Comparison of ENCODE assay signal across 16 cellular contexts in the genomic region with DNA sequence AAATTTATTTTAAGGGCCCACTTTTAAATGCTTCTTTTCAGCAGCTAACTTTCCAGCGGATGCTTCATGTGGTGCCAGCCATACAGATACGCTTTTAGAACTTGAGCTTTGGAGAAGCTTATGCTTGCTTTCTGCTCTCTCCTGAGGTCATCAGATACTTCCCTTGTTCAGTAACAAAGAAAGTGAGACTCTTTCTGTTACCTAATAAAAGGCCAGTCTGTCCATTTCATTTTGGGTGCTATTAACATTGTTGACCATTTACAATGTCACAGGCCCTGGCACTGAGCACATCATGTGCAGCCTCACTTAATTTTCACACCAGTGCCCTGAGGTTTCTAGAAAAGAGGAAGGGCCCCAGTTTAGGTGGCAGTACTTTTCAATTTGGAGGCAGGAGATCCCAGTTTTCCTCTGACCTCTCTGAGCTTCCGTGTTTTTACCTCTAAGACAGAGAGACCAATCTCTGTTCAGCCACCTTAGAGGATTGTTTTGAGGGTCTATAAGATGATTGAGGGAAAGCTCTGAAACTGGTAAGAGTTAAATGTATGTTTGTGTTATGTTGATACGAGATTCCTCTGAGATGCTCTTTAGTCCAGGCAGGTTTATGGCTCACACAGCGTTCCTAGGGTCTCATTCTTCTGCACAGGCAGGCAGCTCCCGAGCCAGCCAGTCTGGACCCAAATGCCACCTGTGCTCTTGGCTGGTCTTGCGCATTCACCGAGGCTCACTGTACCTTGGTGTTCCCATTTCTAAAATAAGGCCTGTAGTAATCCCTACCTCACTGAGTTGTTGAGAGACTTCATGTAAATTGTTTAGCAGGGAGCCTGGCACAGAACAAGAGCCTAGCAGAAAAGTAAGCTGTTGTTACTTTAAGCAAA. TPM values are rescaled to one million over a fixed set of nuclear protein-coding genes. Genes with fewer than 3 reads are reported as not detected.
DNase-seq lines count a peak whose midpoint lies in the region; ATAC-seq and TF ChIP-seq lines count a peak whose summit lies in the region.
"Had no signal": no experiment of that assay in that cellular context is flagged by ENCODE, and none has a peak within 500 bp of the region (broad histone marks: within the 10 kb centered on the region; RNA-seq: fewer than 3 reads in every experiment).

No MANE protein-coding gene starts in this region.

- no peak for TF ChIP-seq CTCF in HEK293 (tag by site-specific recombination; IDR thresholded peaks at IDR 0.05)
- no peak for TF ChIP-seq CTCF in brain (conservative IDR thresholded peaks at IDR 0.05)
- TF ChIP-seq CTCF in mesothelial cell of epicardium (IDR thresholded peaks at IDR 0.05; ENCODE audit: unreplicated experiment) = no peak

- H3K27ac ChIP-seq in HEK293 (ENCODE audit: extremely low read depth, low read depth, low read length) = no peak overlapping the region
- peak overlapping the region; percentile 40 for H3K27ac ChIP-seq in subcutaneous abdominal adipose tissue (ENCODE audit: low read depth, low read length)

- H3K4me1 ChIP-seq in HEK293 (ENCODE audit: control insufficient read depth, insufficient read depth, low read length) (no peaks in the 10 kb centered on the region), subcutaneous abdominal adipose tissue (ENCODE audit: control insufficient read depth in 5 of 5, insufficient read depth in 5 of 5, low read length in 5 of 5) (peaks cover 6 to 77% (median 73%) of the 10 kb centered on the region in 5 donors)

- ATAC-seq in HG03097 (IDR thresholded peaks at IDR 0.05; ENCODE audit: low FRiP score, unreplicated experiment) = no peak
- ATAC-seq: activated CD4-positive, CD25-positive, alpha-beta regulatory T cell treated with anti-CD3 and anti-CD28 coated beads, Interleukin-2, amount 50 U/mL, for 24 hours; left lobe of liver had no signal

- no peaks in the 10 kb centered on the region for H3K36me3 ChIP-seq in HEK293 (ENCODE audit: control insufficient read depth in 2 of 2, insufficient read depth in 1 of 2, low read length in 2 of 2)
- H3K36me3 ChIP-seq in subcutaneous abdominal adipose tissue (ENCODE audit: control insufficient read depth in 5 of 5, insufficient read depth in 5 of 5, low read length in 5 of 5) = no peaks in the 10 kb centered on the region

- H3K4me1 Mint-ChIP-seq in brain (peaks cover 86% of the 10 kb centered on the region), mesothelial cell of epicardium (peaks cover 69% of the 10 kb centered on the region)

- H3K4me3 ChIP-seq in HEK293 (ENCODE audit: low read depth, low read length) (no peak overlapping the region), subcutaneous abdominal adipose tissue (ENCODE audit: low read depth in 1 of 5, low read length in 5 of 5) (peak overlapping the region in 1 of 5 donors; percentile 4)

- peaks cover 3% of the 10 kb centered on the region for H3K27me3 Mint-ChIP-seq in brain
- no peaks in the 10 kb centered on the region for H3K27me3 Mint-ChIP-seq in mesothelial cell of epicardium (ENCODE audit: low read depth)

- DNase-seq in mesothelial cell of epicardium (ENCODE audit: low spot score in 2 of 2, unreplicated experiment in 2 of 2) = no peak
- no peak for DNase-seq in RKO (ENCODE audit: low spot score)
- no peak for DNase-seq in NCI-H1694 treated with DMSO at 0.1 percent for 48 hours (lab: John Stamatoyannopoulos, UW)
- no peak for DNase-seq in NCI-H1436 (lab: John Stamatoyannopoulos, UW)
- DNase-seq: activated T-cell treated with anti-CD3 and anti-CD28 coated beads for 4 hours; COR-L47; effector CD4-positive, alpha-beta T cell; NCI-H2107; SW 1271 had no signal

- CTCF ChIA-PET in HEK293 (lab: Yijun Ruan, JAX) = interaction anchor here (0.6 to 7.4 kb wide), 12 partner anchors 11 to 207 kb away, joined by 3 to 57 read pairs (median 4); no protein-coding TSS in a partner anchor

- peak overlapping the region in 1 of 5 donors; percentile 43 for H3K9ac ChIP-seq in subcutaneous abdominal adipose tissue (ENCODE audit: low read length in 5 of 5)

- H3K4me3 Mint-ChIP-seq in brain = peak overlapping the region; percentile 37 to 99 (median 90)
- no peak overlapping the region for H3K4me3 Mint-ChIP-seq in mesothelial cell of epicardium

- H3K9me3 ChIP-seq in HEK293 (ENCODE audit: control insufficient read depth, insufficient read depth, low read depth, low read length) = no peaks in the 10 kb centered on the region
- H3K9me3 ChIP-seq in subcutaneous abdominal adipose tissue (ENCODE audit: control insufficient read depth in 5 of 5, low read length in 5 of 5) = no peaks in the 10 kb centered on the region

- H3K36me3 Mint-ChIP-seq in brain (peaks cover 3% of the 10 kb centered on the region), mesothelial cell of epicardium (no peaks in the 10 kb centered on the region)

- H3K27ac Mint-ChIP-seq in brain (peak overlapping the region; percentile 69 to 100 (median 82)), mesothelial cell of epicardium (peak overlapping the region; percentile 64)

- POLR2A ChIA-PET in HEK293 (lab: Yijun Ruan, JAX) = interaction anchor here (0.9 to 1.2 kb wide), 3 partner anchors 9 to 30 kb away, joined by 3 to 4 read pairs (median 3); no protein-coding TSS in a partner anchor

- H3K9me3 Mint-ChIP-seq in brain = no peaks in the 10 kb centered on the region
- no peaks in the 10 kb centered on the region for H3K9me3 Mint-ChIP-seq in mesothelial cell of epicardium

- H3K27me3 ChIP-seq in subcutaneous abdominal adipose tissue (ENCODE audit: control insufficient read depth in 5 of 5, insufficient read depth in 4 of 5, low read length in 5 of 5) = no peaks in the 10 kb centered on the region

TF ChIP-seq in HEK293, 187 proteins besides CTCF, POLR2A, EP300 and RAD21:
- no peak for TF ChIP-seq ZNF629 (tag by site-specific recombination; IDR thresholded peaks at IDR 0.05)
- TF ChIP-seq PRDM1 (tag by site-specific recombination; IDR thresholded peaks at IDR 0.05) = peak; percentile 58; the same call in 1 of the 2 replicates
- TF ChIP-seq ZNF654 (tag by site-specific recombination; IDR thresholded peaks at IDR 0.05; ENCODE audit: low read depth) = no peak

RNA-seq across cellular contexts. Expression of gene ABL1, which starts 4.4 kb away (rescaled TPM):
- 89.7 TPM for polyA plus RNA-seq in brain (ENCODE audit: insufficient read depth, low read depth, low replicate concordance)
- total RNA-seq in mesothelial cell of epicardium = 112 to 118 TPM (median 117 TPM) in 3 replicates

RNA-seq across cellular contexts. Expression of gene QRFP, which starts 57.1 kb away (rescaled TPM):
- polyA plus RNA-seq in brain (ENCODE audit: insufficient read depth, low read depth, low replicate concordance) = not detected
- total RNA-seq in mesothelial cell of epicardium = not detected in 3 replicates
- total RNA-seq: left lobe of liver, omental fat pad had no signal
